Comparison of ENCODE assay signal across 21 cellular contexts in genomic region chr1:45824607-45825006, GRCh38. TPM values are rescaled to one million over a fixed set of nuclear protein-coding genes. Genes with fewer than 3 reads are reported as not detected.
DNase-seq lines count a peak whose midpoint lies in the region; ATAC-seq, FAIRE-seq and TF ChIP-seq lines count a peak whose summit lies in the region.
"Had no signal": no experiment of that assay in that cellular context is flagged by ENCODE, and none has a peak within 500 bp of the region (broad histone marks: within the 10 kb centered on the region; RNA-seq: fewer than 3 reads in every experiment).

No MANE protein-coding gene starts in this region.

- H3K27me3 ChIP-seq in H9 (ENCODE audit: insufficient read depth, low read length), result no peaks in the 10 kb centered on the region
- no peaks in the 10 kb centered on the region for H3K27me3 ChIP-seq in endodermal cell (ENCODE audit: control insufficient read depth, insufficient read depth, low read length, poor library complexity, severe bottlenecking)
- H3K27me3 ChIP-seq: BLaER1 had no signal

- no peak overlapping the region for H2BK120ac ChIP-seq in H9 (ENCODE audit: low read depth, low read length, poor library complexity, severe bottlenecking)

- H3K79me1 ChIP-seq in H9 (ENCODE audit: insufficient read depth, low read depth, low read length, poor library complexity, severe bottlenecking), result peaks cover 7% of the 10 kb centered on the region

- H3K23me2 ChIP-seq in H9 (ENCODE audit: insufficient read length, low read depth, low read length, poor library complexity, severe bottlenecking), result no peaks in the 10 kb centered on the region

- DNase-seq in H9, result no peak
- DNase-seq in OCI-LY7 (ENCODE audit: low spot score), result no peak
- no peak for DNase-seq in endodermal cell
- no peak for DNase-seq in NCI-H1694 (lab: John Stamatoyannopoulos, UW)
- DNase-seq in DMS 273 treated with DMSO at 0.1 percent for 48 hours (lab: John Stamatoyannopoulos, UW), result no peak
- DNase-seq: ACHN; CD4-positive, alpha-beta memory T cell; GDM1; KBM-7; NCI-H1105; NCI-H1694 treated with DMSO at 0.1 percent for 48 hours; NCI-H2081 treated with DMSO at 0.1 percent for 48 hours; NCI-H2171 treated with DMSO at 0.1 percent for 48 hours; NCI-H524 treated with DMSO at 0.1 percent for 48 hours; PC-9; SHP77 treated with DMSO at 0.1 percent for 48 hours had no signal

- no peaks in the 10 kb centered on the region for H4K20me1 ChIP-seq in H9 (ENCODE audit: control insufficient read depth, insufficient read depth, insufficient read length)
- no peaks in the 10 kb centered on the region for H4K20me1 ChIP-seq in OCI-LY7 (ENCODE audit: insufficient read depth, low read length)
- H4K20me1 ChIP-seq: BLaER1 had no signal

- no peak overlapping the region for H3K23ac ChIP-seq in H9 (ENCODE audit: insufficient read length, low read depth, low read length)

- H3K4me1 Mint-ChIP-seq in H9 (0 out of 4 replicates have a peak, but pooled peaks cover 0 to 2% of the 10 kb centered on the region in 2 experiments), endodermal cell (peaks cover 12% of the 10 kb centered on the region)

- no peak for ATAC-seq in GM21390 (IDR thresholded peaks at IDR 0.05; ENCODE audit: unreplicated experiment)

- H3K36me3 ChIP-seq in OCI-LY7 (ENCODE audit: insufficient read depth, low read length) (peaks cover 69% of the 10 kb centered on the region), endodermal cell (ENCODE audit: control insufficient read depth, insufficient read depth, low read length) (peaks cover 50% of the 10 kb centered on the region)

- H3K4me2 ChIP-seq in H9 (ENCODE audit: insufficient read depth, insufficient read length, low read length), result no peak overlapping the region
- no peak overlapping the region for H3K4me2 ChIP-seq in OCI-LY7 (ENCODE audit: low read length)
- H3K4me2 ChIP-seq: BLaER1, PC-9 had no signal

- H2BK20ac ChIP-seq in H9 (ENCODE audit: low read depth, low read length, poor library complexity, severe bottlenecking), result no peak overlapping the region

- WGBS in H9 (ENCODE audit: extremely low coverage, insufficient read length, low lambda C conversion rate), result no CpG with 5 or more reads among the region's 2 CpGs
- WGBS in endodermal cell (ENCODE audit: insufficient coverage in 1 of 2, insufficient read length in 1 of 2), 2 experiments, result 100% methylated on average over 2 of the region's 2 CpGs

- H3K9me3 ChIP-seq in H9 (ENCODE audit: control insufficient read depth, low read depth, low read length), result no peaks in the 10 kb centered on the region
- H3K9me3 ChIP-seq in OCI-LY7 (ENCODE audit: low read length), result peaks cover 4% of the 10 kb centered on the region; the same call in 1 of the 2 replicates
- peaks cover 4% of the 10 kb centered on the region for H3K9me3 ChIP-seq in endodermal cell (ENCODE audit: control insufficient read depth, low read length)

- no peak overlapping the region for H2BK12ac ChIP-seq in H9 (ENCODE audit: insufficient read length, low read depth, low read length)

- intact Hi-C loops in OCI-LY7 (cut with micrococcal nuclease; ENCODE audit: unreplicated experiment), result no loop called here

- CTCF ChIA-PET in OCI-LY7 (lab: Charles Lee; ENCODE audit: unreplicated experiment), result no interaction called here

- TF ChIP-seq CTCF in H9 (conservative IDR thresholded peaks at IDR 0.05) (peak; percentile 27; the same call in 1 of the 3 replicates), OCI-LY7 (conservative IDR thresholded peaks at IDR 0.05; ENCODE audit: low read length) (peak; percentile 64), endodermal cell (conservative IDR thresholded peaks at IDR 0.05) (peak; percentile 33)

- H3K9ac ChIP-seq in H9 (ENCODE audit: extremely low read depth, insufficient read length, low read length) (no peak overlapping the region), endodermal cell (ENCODE audit: extremely low read depth, low read length, poor library complexity, severe bottlenecking) (no peak overlapping the region)
- H3K9ac ChIP-seq: BLaER1 had no signal

- no peak overlapping the region for H3T11ph ChIP-seq in H9 (ENCODE audit: low read length)

- H3K9me2 ChIP-seq in OCI-LY7 (ENCODE audit: insufficient read depth, low read length), result no peaks in the 10 kb centered on the region

- no peak overlapping the region for H4K91ac ChIP-seq in H9 (ENCODE audit: insufficient read length, low read depth, low read length)

- no peak overlapping the region for H2AK5ac ChIP-seq in H9 (ENCODE audit: insufficient read length, low read length)

- H3K9me3 Mint-ChIP-seq in H9, result peaks cover 3 to 10% of the 10 kb centered on the region in 2 experiments
- no peaks in the 10 kb centered on the region for H3K9me3 Mint-ChIP-seq in endodermal cell

- POLR2A ChIA-PET in OCI-LY7 (lab: Charles Lee), result interaction anchor here (2.4 to 3.2 kb wide), 3 partner anchors 9 to 15 kb away, joined by 8 to 17 read pairs (median 11); no protein-coding TSS in a partner anchor

- H3K4ac ChIP-seq in H9 (ENCODE audit: low read depth, low read length), result no peak overlapping the region

- no TSS peak for BruUV-seq in OCI-LY7 (replicated peaks; lab: Mats Ljungman, UMichigan)

- H2AFZ ChIP-seq in H9 (ENCODE audit: low read length) (no peak overlapping the region), OCI-LY7 (ENCODE audit: low read length) (no peak overlapping the region)
- H2AFZ ChIP-seq: PC-9 had no signal

- H3K27me3 Mint-ChIP-seq in H9 (ENCODE audit: low read depth), result no peaks in the 10 kb centered on the region
- no peaks in the 10 kb centered on the region for H3K27me3 Mint-ChIP-seq in endodermal cell (ENCODE audit: insufficient read depth)
- H3K27me3 Mint-ChIP-seq: CD4-positive, alpha-beta memory T cell had no signal

- H3K27ac Mint-ChIP-seq in H9 (0 out of 7 replicates have a peak overlapping the region, but pooled peaks of 1 of the 3 experiments have one; percentile 11), endodermal cell (no peak overlapping the region)
- H3K27ac Mint-ChIP-seq: CD4-positive, alpha-beta memory T cell had no signal

- H3K27ac ChIP-seq in H9 (ENCODE audit: insufficient read length, low read depth, low read length) (no peak overlapping the region), OCI-LY7 (ENCODE audit: low read depth, low read length, poor library complexity, severe bottlenecking) (no peak overlapping the region), endodermal cell (ENCODE audit: low read depth, low read length) (no peak overlapping the region)
- H3K27ac ChIP-seq: BLaER1, PC-9, RWPE1, SK-N-MC had no signal

- H3K14ac ChIP-seq in H9 (ENCODE audit: insufficient read depth, low read length), result no peak overlapping the region

- H3K79me2 ChIP-seq in H9 (ENCODE audit: insufficient read depth, low read length) (peaks cover 2% of the 10 kb centered on the region; the same call in 1 of the 2 replicates), OCI-LY7 (ENCODE audit: insufficient read depth, low read depth, low read length) (peaks cover 48% of the 10 kb centered on the region)

- H3K4me1 ChIP-seq in H9 (ENCODE audit: insufficient read depth, low read length) (no peaks in the 10 kb centered on the region), OCI-LY7 (ENCODE audit: insufficient read depth, low read length, poor library complexity, severe bottlenecking) (peaks cover 31% of the 10 kb centered on the region), endodermal cell (ENCODE audit: control insufficient read depth, insufficient read depth, low read length) (no peaks in the 10 kb centered on the region)

- no peak overlapping the region for H2BK15ac ChIP-seq in H9 (ENCODE audit: low read depth, low read length)

- H3K56ac ChIP-seq in H9 (ENCODE audit: insufficient read length, low read depth, low read length), result no peak overlapping the region

- no peak overlapping the region for H3K4me3 ChIP-seq in OCI-LY7 (ENCODE audit: low read depth, low read length, poor library complexity, severe bottlenecking)
- no peak overlapping the region for H3K4me3 ChIP-seq in endodermal cell (ENCODE audit: low read length)
- H3K4me3 ChIP-seq: BLaER1, PC-9, SK-N-MC had no signal

- no peak overlapping the region for H4K5ac ChIP-seq in H9 (ENCODE audit: insufficient read length, low read depth, low read length)

- H4K8ac ChIP-seq in H9 (replicated peaks; ENCODE audit: insufficient read length, low read depth, low read length), result no peak overlapping the region

- peaks cover 21 to 56% (median 39%) of the 10 kb centered on the region in 3 experiments for H3K36me3 Mint-ChIP-seq in H9 (ENCODE audit: insufficient read depth in 1 of 3, low read depth in 3 of 3)
- H3K36me3 Mint-ChIP-seq in endodermal cell (ENCODE audit: low read depth), result peaks cover 58% of the 10 kb centered on the region

- peak; percentile 27 for FAIRE-seq in A204.1 (lab: Jason Lieb, UNC)

- no peak overlapping the region for H3K18ac ChIP-seq in H9 (ENCODE audit: insufficient read length, low read depth, low read length)

- H3K4me3 Mint-ChIP-seq in H9 (no peak overlapping the region), endodermal cell (no peak overlapping the region)
- H3K4me3 Mint-ChIP-seq: CD4-positive, alpha-beta memory T cell had no signal

- H2BK5ac ChIP-seq in H9 (ENCODE audit: insufficient read length, low read length), result no peak overlapping the region

RNA-seq across cellular contexts. Expression of gene MAST2, which starts 21.2 kb away (rescaled TPM):
- 28.8 and 29.7 TPM in 2 replicates for total RNA-seq in H9 (2021)
- total RNA-seq in OCI-LY7 (2014; rRNA removed; shearing (Covaris generic)), result 25.5 and 32.1 TPM in 2 replicates
- total RNA-seq in OCI-LY7 (2022), result 59.6 and 67.2 TPM in 2 replicates
- total RNA-seq in endodermal cell, result 10 to 100 TPM; 46.3 to 60.7 TPM
- polyA plus RNA-seq in endodermal cell (2013, experiment 1 of 2), result 40.3 TPM
- 40.2 TPM for polyA plus RNA-seq in endodermal cell (2013, experiment 2 of 2)
